ENCODE assay signal across 16 cellular contexts in the genomic region with DNA sequence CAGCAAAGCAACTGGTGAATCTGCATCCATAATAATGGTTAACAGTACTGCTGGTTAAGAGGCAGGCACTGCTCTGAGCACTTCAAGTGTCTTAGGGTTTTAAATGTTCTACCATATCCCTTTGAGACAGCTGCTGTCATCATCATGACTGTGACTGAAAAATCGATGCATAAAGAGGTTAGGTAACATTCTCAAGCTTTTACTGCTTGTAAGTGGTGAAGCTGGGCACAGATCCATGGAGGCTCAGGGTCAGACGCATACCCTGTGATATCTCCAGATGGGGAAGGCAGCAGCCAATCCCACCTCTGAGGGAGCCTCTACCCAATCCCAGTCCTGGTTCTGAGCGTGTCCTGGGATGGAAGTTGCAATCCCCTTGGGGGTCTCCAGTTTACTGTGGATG. TPM values are rescaled to one million over a fixed set of nuclear protein-coding genes. Genes with fewer than 3 reads are reported as not detected.
A peak's percentile ranks its signal among the peaks of the same experiment; 100 is the strongest.
DNase-seq lines count a peak whose midpoint lies in the region; ATAC-seq lines count a peak whose summit lies in the region.
"Had no signal": no experiment of that assay in that cellular context is flagged by ENCODE, and none has a peak within 500 bp of the region (broad histone marks: within the 10 kb centered on the region; RNA-seq: fewer than 3 reads in every experiment).

No MANE protein-coding gene starts in this region.

- DNase-seq in NCI-H2171 treated with DMSO at 0.1 percent for 48 hours (lab: John Stamatoyannopoulos, UW) (peak; percentile 17), NCI-H2171 (lab: John Stamatoyannopoulos, UW) (no peak), NCI-H187 treated with DMSO at 0.1 percent for 48 hours (lab: John Stamatoyannopoulos, UW) (peak; percentile 97), NCI-H524 (lab: John Stamatoyannopoulos, UW) (peak; percentile 14 to 80), sciatic nerve (ENCODE audit: low spot score) (no peak), NCI-H446 (lab: John Stamatoyannopoulos, UW) (no peak)
- DNase-seq: C1 segment of cervical spinal cord; DMS153; NCI-H1694; NCI-H526; NK-92 treated with Interleukin-12 subunit alpha and Interleukin-12 subunit beta, amount 100 ng/mL, for 24 hours; OCI-M1 had no signal

- intact Hi-C loops in sciatic nerve (cut with DNase I) = no loop called here

- ATAC-seq in sciatic nerve = peak; percentile 44
- no peak for ATAC-seq in GM21360 (IDR thresholded peaks at IDR 0.05; ENCODE audit: unreplicated experiment)
- no peak for ATAC-seq in HG03139 (IDR thresholded peaks at IDR 0.05; ENCODE audit: unreplicated experiment)
- ATAC-seq: GM12878 had no signal

RNA-seq across cellular contexts. Expression of a gene that starts 57.6 kb away (rescaled TPM):
- total RNA-seq in sciatic nerve = 42.0 TPM
- total RNA-seq: G401 had no signal

Comparison
In these comparisons a context has a peak if more than half of its experiments do, and no peak if none do; other contexts are left out.
1. DNase-seq: peak in NCI-H2171 treated with DMSO at 0.1 percent for 48 hours (single experiment), NCI-H187 treated with DMSO at 0.1 percent for 48 hours (single experiment) and NCI-H524 (2 of 2); none in NCI-H2171 (single experiment), sciatic nerve (single experiment) and NCI-H446 (0 of 2).